Comparison of ENCODE assay signal across 1 cellular context in genomic region chr6:148764253-148765020, GRCh38.
TF ChIP-seq lines count a peak whose summit lies in the region.

No MANE protein-coding gene starts in this region.

TF ChIP-seq in H1, 55 proteins besides CTCF, POLR2A, EP300 and RAD21:
- TF ChIP-seq ASH2L (IDR thresholded peaks at IDR 0.05; ENCODE audit: low read length): peak; percentile 28
- 0 out of 2 replicates have a peak, but pooled peaks have one; percentile 6 for TF ChIP-seq CEBPB (IDR thresholded peaks at IDR 0.05; ENCODE audit: low read depth, low read length)
- TF ChIP-seq RXRA (IDR thresholded peaks at IDR 0.05; ENCODE audit: insufficient read depth, low read depth, low read length): peak; percentile 94
- peak; percentile 28; the same call in 1 of the 2 replicates for TF ChIP-seq SP1 (IDR thresholded peaks at IDR 0.05; ENCODE audit: low read depth, low read length)
- TF ChIP-seq SIN3A (conservative IDR thresholded peaks at IDR 0.05 in 1 of 2, IDR thresholded peaks at IDR 0.05 in 1 of 2; ENCODE audit: low read depth in 1 of 2, low read length in 2 of 2): peak; percentile 55 to 63; a peak in 1 of 4 replicates
- peak; percentile 84 for TF ChIP-seq TEAD4 (IDR thresholded peaks at IDR 0.05; ENCODE audit: low read depth, low read length)
